In genomic region chr5:156239800-156240199, GRCh38 we compare ENCODE assay signal across 31 cellular contexts.
"Had no signal": no experiment of that assay in that cellular context is flagged by ENCODE, and none has a peak within 500 bp of the region (broad histone marks: within the 10 kb centered on the region; RNA-seq: fewer than 3 reads in every experiment).

No MANE protein-coding gene starts in this region.

- H3K36me3 ChIP-seq: neural progenitor cell, ovary, spleen, suprapubic skin, thoracic aorta, thyroid gland, tibial nerve, upper lobe of left lung, vagina had no signal

- H3K27ac ChIP-seq: neural progenitor cell, ovary, parathyroid adenoma, psoas muscle, skin epidermis, spleen, suprapubic skin, thoracic aorta, thyroid gland, tibial nerve, upper lobe of left lung, vagina had no signal

- H3K9me3 ChIP-seq: ovary, psoas muscle, spleen, suprapubic skin, thoracic aorta, thyroid gland, tibial nerve, upper lobe of left lung, vagina had no signal

- FAIRE-seq: urothelium cell line had no signal

- H3K4me1 ChIP-seq: neural progenitor cell, psoas muscle, spleen, suprapubic skin, thyroid gland, tibial nerve, upper lobe of left lung, vagina had no signal

- DNase-seq: naive thymus-derived CD4-positive, alpha-beta T cell; natural killer cell; occipital lobe; ovary; posterior cingulate gyrus; psoas muscle; right cardiac atrium; spleen; stimulated activated CD4-positive, alpha-beta T cell treated with anti-CD3 and anti-CD28 coated beads, Interleukin-12 subunit alpha, Interleukin-12 subunit beta, amount 100 ng/mL, for 4 hours; stimulated activated CD4-positive, alpha-beta T cell treated with anti-CD3 and anti-CD28 coated beads, Interleukin-1b, Interleukin-23, amount 100 ng/mL, for 48 hours; stimulated activated CD4-positive, alpha-beta T cell treated with anti-CD3 and anti-CD28 coated beads, Interleukin-4, amount 100 ng/mL, for 1 hour; stimulated activated CD4-positive, alpha-beta T cell treated with anti-CD3 and anti-CD28 coated beads, Interleukin-4, amount 100 ng/mL, for 4 hours; stimulated activated CD8-positive, alpha-beta memory T cell treated with anti-CD3 and anti-CD28 coated beads, Interleukin-4, amount 100 ng/mL, for 48 hours; stimulated activated naive CD4-positive, alpha-beta T cell; stimulated activated naive CD8-positive, alpha-beta T cell treated with anti-CD3 and anti-CD28 coated beads, Interleukin-15, amount 100 ng/mL, for 72 hours; stimulated activated naive CD8-positive, alpha-beta T cell treated with anti-CD3 and anti-CD28 coated beads, Interleukin-15, Interleukin-2, amounts not matched to agents 100 U/mL and 50 U/mL, for 24 hours; substantia nigra; thyroid gland; trophoblast cell; upper lobe of left lung had no signal

- H2AFZ ChIP-seq: neural progenitor cell, parathyroid adenoma had no signal

- H3K27me3 ChIP-seq: neural progenitor cell, ovary, spleen, suprapubic skin, thyroid gland, tibial nerve, upper lobe of left lung, vagina had no signal

- ATAC-seq: naive thymus-derived CD4-positive, alpha-beta T cell; natural killer cell; psoas muscle; sciatic nerve; stimulated activated memory B cell treated with anti-CD40 and anti-IgM and Interleukin-4, amounts not matched to agents 10 μg/mL and 1 μg/mL and 100 μg/mL, for 72 hours; stimulated activated naive CD8-positive, alpha-beta T cell treated with anti-CD3 and anti-CD28 coated beads, Interleukin-15, amount 100 ng/mL, for 72 hours; stimulated activated naive CD8-positive, alpha-beta T cell treated with anti-CD3 and anti-CD28 coated beads, Interleukin-15, Interleukin-2, amounts not matched to agents 100 U/mL and 50 U/mL, for 24 hours had no signal

- H3K4me2 ChIP-seq: neural progenitor cell, smooth muscle cell had no signal

- H3K9ac ChIP-seq: neural progenitor cell, parathyroid adenoma had no signal

- H3K4me3 ChIP-seq: neural progenitor cell, ovary, psoas muscle, skin epidermis, smooth muscle cell, spleen, suprapubic skin, thoracic aorta, thyroid gland, tibial nerve, upper lobe of left lung, vagina had no signal
